Comparison of ENCODE assay signal across 14 cellular contexts in genomic region chr14:73386342-73386741, GRCh38.
A peak's percentile ranks its signal among the peaks of the same experiment; 100 is the strongest.
DNase-seq lines count a peak whose midpoint lies in the region; ATAC-seq, FAIRE-seq and TF ChIP-seq lines count a peak whose summit lies in the region.
"Had no signal": no experiment of that assay in that cellular context is flagged by ENCODE, and none has a peak within 500 bp of the region (broad histone marks: within the 10 kb centered on the region; RNA-seq: fewer than 3 reads in every experiment).

No MANE protein-coding gene starts in this region.

- H3K4me2 ChIP-seq in OCI-LY7 (ENCODE audit: low read length): no peak overlapping the region

- no peak for FAIRE-seq in small intestine (lab: Jason Lieb, UNC)
- FAIRE-seq: GM12891 had no signal

- TF ChIP-seq CTCF in OCI-LY7 (conservative IDR thresholded peaks at IDR 0.05; ENCODE audit: low read length) (no peak), choroid plexus epithelial cell (conservative IDR thresholded peaks at IDR 0.05; ENCODE audit: low read depth, low read length) (no peak)

- H3K9me3 ChIP-seq in OCI-LY7 (ENCODE audit: low read length) (peaks cover 13% of the 10 kb centered on the region; the same call in 1 of the 2 replicates), small intestine (ENCODE audit: control insufficient read depth, low read depth) (no peaks in the 10 kb centered on the region)

- H3K79me2 ChIP-seq in OCI-LY7 (ENCODE audit: insufficient read depth, low read depth, low read length): peaks cover 4% of the 10 kb centered on the region; the same call in 1 of the 2 replicates

- H3K4me3 ChIP-seq in OCI-LY7 (ENCODE audit: low read depth, low read length, poor library complexity, severe bottlenecking) (no peak overlapping the region), choroid plexus epithelial cell (ENCODE audit: low read depth, low read length) (no peak overlapping the region), small intestine (ENCODE audit: low read depth in 1 of 2, low read length in 2 of 2) (no peak overlapping the region)

- 83 to 90% (median 84%) methylated on average over 3 of the region's 3 CpGs for WGBS in small intestine, 3 donors

- CTCF ChIA-PET in OCI-LY7 (lab: Charles Lee; ENCODE audit: unreplicated experiment): no interaction called here

- no peaks in the 10 kb centered on the region for H4K20me1 ChIP-seq in OCI-LY7 (ENCODE audit: insufficient read depth, low read length)

- H2AFZ ChIP-seq in OCI-LY7 (ENCODE audit: low read length): no peak overlapping the region

- H3K27ac ChIP-seq in OCI-LY7 (ENCODE audit: low read depth, low read length, poor library complexity, severe bottlenecking): peak overlapping the region; percentile 69
- no peak overlapping the region for H3K27ac ChIP-seq in small intestine (ENCODE audit: low read depth in 1 of 2, low read length in 1 of 2)
- H3K27ac ChIP-seq: C4-2B had no signal

- intact Hi-C loops in OCI-LY7 (cut with micrococcal nuclease; ENCODE audit: unreplicated experiment): no loop called here

- no TSS peak for BruUV-seq in OCI-LY7 (replicated peaks; lab: Mats Ljungman, UMichigan)

- H3K36me3 ChIP-seq in OCI-LY7 (ENCODE audit: insufficient read depth, low read length) (peaks cover 18% of the 10 kb centered on the region), small intestine (ENCODE audit: control insufficient read depth in 2 of 2, insufficient read depth in 2 of 2, low read length in 2 of 2) (no peaks in the 10 kb centered on the region)

- H3K4me1 ChIP-seq in OCI-LY7 (ENCODE audit: insufficient read depth, low read length, poor library complexity, severe bottlenecking) (peaks cover 62% of the 10 kb centered on the region), small intestine (ENCODE audit: control insufficient read depth in 2 of 2, insufficient read depth in 1 of 2, low read depth in 1 of 2, low read length in 1 of 2) (no peaks in the 10 kb centered on the region)

- H3K27me3 ChIP-seq in small intestine (ENCODE audit: control insufficient read depth in 2 of 2, insufficient read depth in 2 of 2, low read length in 2 of 2): no peaks in the 10 kb centered on the region

- POLR2A ChIA-PET in OCI-LY7 (lab: Charles Lee): interaction anchor here (1.6 kb wide), 1 partner anchor 62 kb away, joined by 5 read pairs; no protein-coding TSS in a partner anchor

- no peak for ATAC-seq in HG02884 (IDR thresholded peaks at IDR 0.05; ENCODE audit: unreplicated experiment)
- ATAC-seq: HCT116 had no signal

- no peaks in the 10 kb centered on the region for H3K9me2 ChIP-seq in OCI-LY7 (ENCODE audit: insufficient read depth, low read length)

- DNase-seq in OCI-LY7 (ENCODE audit: low spot score) (no peak), choroid plexus epithelial cell (ENCODE audit: low read depth) (peak; percentile 35), kidney tubule cell (ENCODE audit: low spot score) (peak; percentile 47), superior temporal gyrus (ENCODE audit: extremely low spot score) (peak; percentile 42), small intestine (no peak), EL (no peak)
- DNase-seq: NCI-H146, NCI-H2227 treated with DMSO at 0.1 percent for 48 hours, NCI-H524 treated with DMSO at 0.1 percent for 48 hours, OCI-M1 had no signal

Comparison
In these comparisons a context has a peak if more than half of its experiments do, and no peak if none do; other contexts are left out.
1. DNase-seq: peak in choroid plexus epithelial cell (single experiment), kidney tubule cell (single experiment) and superior temporal gyrus (single experiment); none in OCI-LY7 (single experiment), small intestine (single experiment) and EL (single experiment).